ENCODE assay signal across 24 cellular contexts in genomic region chr9:89753472-89754055, GRCh38.
"Had no signal": no experiment of that assay in that cellular context is flagged by ENCODE, and none has a peak within 500 bp of the region (broad histone marks: within the 10 kb centered on the region; RNA-seq: fewer than 3 reads in every experiment).

No MANE protein-coding gene starts in this region.

- FAIRE-seq: endothelial cell of umbilical vein, pancreas had no signal

- H3K4me1 ChIP-seq: pancreas had no signal

- H3K27me3 ChIP-seq: body of pancreas, esophagus muscularis mucosa, gastroesophageal sphincter, heart left ventricle, left lung, neutrophil, pancreas, right lobe of liver, tibial artery, uterus had no signal

- H3K27ac Mint-ChIP-seq: activated CD8-positive, alpha-beta memory T cell treated with anti-CD3 and anti-CD28 coated beads, Interleukin-2, amount 10 ng/mL, durations not matched to agents 7 days and 5 days; activated T-helper 2 cell treated with anti-CD3 and anti-CD28 coated beads, Interferon-gamma antibody, Interleukin-2, Interleukin-4, amounts not matched to agents 10 μg/mL and 5 μg/mL and 100 μg/mL, durations not matched to agents 14 hours and 24 hours and 36 hours; mesothelial cell of epicardium had no signal

- H3K4me3 ChIP-seq: body of pancreas, esophagus muscularis mucosa, gastroesophageal sphincter, heart left ventricle, left lung, pancreas, right lobe of liver, smooth muscle cell, tibial artery, uterus had no signal

- H3K4me3 Mint-ChIP-seq: activated CD8-positive, alpha-beta memory T cell treated with anti-CD3 and anti-CD28 coated beads, Interleukin-2, amount 10 ng/mL, durations not matched to agents 7 days and 5 days; mesothelial cell of epicardium; natural killer cell treated with Interleukin-12 subunit alpha and Interleukin-12 subunit beta and Interleukin-15 and Interleukin-18, amount 100 ng/mL, for 72 hours; stimulated activated effector memory CD8-positive, alpha-beta T cell treated with anti-CD3 and anti-CD28 coated beads, Interleukin-12 subunit alpha, Interleukin-12 subunit beta, amount 100 ng/mL, for 72 hours had no signal

- H3K9me3 Mint-ChIP-seq: activated T-helper 2 cell treated with anti-CD3 and anti-CD28 coated beads, Interferon-gamma antibody, Interleukin-2, Interleukin-4, amounts not matched to agents 10 μg/mL and 5 μg/mL and 100 μg/mL, durations not matched to agents 14 hours and 24 hours and 36 hours; mesothelial cell of epicardium; natural killer cell treated with Interleukin-12 subunit alpha and Interleukin-12 subunit beta and Interleukin-15 and Interleukin-18, amount 100 ng/mL, for 72 hours; stimulated activated effector memory CD8-positive, alpha-beta T cell treated with anti-CD3 and anti-CD28 coated beads, Interleukin-12 subunit alpha, Interleukin-12 subunit beta, amount 100 ng/mL, for 72 hours had no signal

- H3K9me3 ChIP-seq: body of pancreas, esophagus muscularis mucosa, gastroesophageal sphincter, heart left ventricle, left lung, neutrophil, pancreas, right lobe of liver, tibial artery, uterus had no signal

- H3K27ac ChIP-seq: body of pancreas, esophagus muscularis mucosa, gastroesophageal sphincter, heart left ventricle, left lung, neutrophil, pancreas, right lobe of liver, tibial artery, uterus had no signal

- ATAC-seq: activated CD8-positive, alpha-beta memory T cell treated with anti-CD3 and anti-CD28 coated beads, Interleukin-2, amount 10 ng/mL, durations not matched to agents 7 days and 5 days; body of pancreas; gastroesophageal sphincter; heart left ventricle; left lung; pancreas; right lobe of liver; stimulated activated effector memory CD8-positive, alpha-beta T cell treated with anti-CD3 and anti-CD28 coated beads, Interleukin-12 subunit alpha, Interleukin-12 subunit beta, amount 100 ng/mL, for 72 hours had no signal

- H3K36me3 ChIP-seq: esophagus muscularis mucosa, gastroesophageal sphincter, heart left ventricle, left lung, neutrophil, pancreas, right lobe of liver, tibial artery, uterus had no signal

- H3K4me1 Mint-ChIP-seq: mesothelial cell of epicardium had no signal

- H3K36me3 Mint-ChIP-seq: activated CD8-positive, alpha-beta memory T cell treated with anti-CD3 and anti-CD28 coated beads, Interleukin-2, amount 10 ng/mL, durations not matched to agents 7 days and 5 days; mesothelial cell of epicardium; natural killer cell treated with Interleukin-12 subunit alpha and Interleukin-12 subunit beta and Interleukin-15 and Interleukin-18, amount 100 ng/mL, for 72 hours had no signal

- DNase-seq: activated CD4-positive, alpha-beta T cell treated with anti-CD3 and anti-CD28 coated beads for 1 hour; activated CD4-positive, alpha-beta T cell treated with anti-CD3 and anti-CD28 coated beads, Interleukin-2, amount 50 U/mL, for 48 hours; activated CD8-positive, alpha-beta memory T cell treated with anti-CD3 and anti-CD28 coated beads, Interleukin-2, amount 10 ng/mL, durations not matched to agents 7 days and 5 days; activated naive CD4-positive, alpha-beta T cell treated with Interleukin-2 at 50 U/mL for 16 hours; activated T-cell treated with anti-CD3 and anti-CD28 coated beads, Interleukin-2, amount 50 U/mL, for 1 hour; body of pancreas; dermis blood vessel endothelial cell; effector memory CD4-positive, alpha-beta T cell; heart left ventricle; left lung; pancreas; right lobe of liver; stimulated activated CD4-positive, alpha-beta T cell treated with anti-CD3 and anti-CD28 coated beads, Interleukin-4, amount 100 ng/mL, for 24 hours; tibial artery; uterus had no signal

- H3K4me2 ChIP-seq: smooth muscle cell had no signal
